Comparison of ENCODE assay signal across 8 cellular contexts in genomic region chr16:69564845-69565610, GRCh38. TPM values are rescaled to one million over a fixed set of nuclear protein-coding genes. Genes with fewer than 3 reads are reported as not detected.
DNase-seq lines count a peak whose midpoint lies in the region; ATAC-seq and TF ChIP-seq lines count a peak whose summit lies in the region.

No MANE protein-coding gene starts in this region.

- no peak for ATAC-seq in GM19452 (IDR thresholded peaks at IDR 0.05; ENCODE audit: unreplicated experiment)
- no peak for ATAC-seq in GM19395 (IDR thresholded peaks at IDR 0.05; ENCODE audit: unreplicated experiment)

- no peaks in the 10 kb centered on the region for H3F3A ChIP-seq in Loucy (ENCODE audit: low read depth)

- H3K9me2 ChIP-seq in Loucy (replicated peaks; ENCODE audit: low read depth, low read length) = no peaks in the 10 kb centered on the region

- no peaks in the 10 kb centered on the region for H3K27me3 ChIP-seq in CD8-positive, alpha-beta memory T cell (ENCODE audit: insufficient read depth, low read length, poor library complexity, severe bottlenecking)
- H3K27me3 ChIP-seq in Loucy (ENCODE audit: insufficient read depth, low read length, poor library complexity, severe bottlenecking) = no peaks in the 10 kb centered on the region

- H3K4me1 ChIP-seq in CD8-positive, alpha-beta memory T cell (ENCODE audit: insufficient read depth, low read length) = peaks cover 37% of the 10 kb centered on the region
- H3K4me1 ChIP-seq in Loucy (ENCODE audit: insufficient read depth, low read length, poor library complexity, severe bottlenecking) = peaks cover 38% of the 10 kb centered on the region

- H3K9me3 ChIP-seq in CD8-positive, alpha-beta memory T cell (ENCODE audit: low read length) = no peaks in the 10 kb centered on the region
- no peaks in the 10 kb centered on the region for H3K9me3 ChIP-seq in Loucy (ENCODE audit: insufficient read depth, low read depth, low read length)

- peak overlapping the region; percentile 86 for H3K27ac ChIP-seq in CD8-positive, alpha-beta memory T cell (ENCODE audit: low read depth, low read length)

- CTCF ChIA-PET in CD8-positive, alpha-beta memory T cell (lab: Charles Lee) = interaction anchor here (0.6 to 1.5 kb wide), 4 partner anchors 28 to 190 kb away, joined by 3 to 6 read pairs (median 4); partner anchors contain the start of gene NOB1

- H4K20me1 ChIP-seq in Loucy (ENCODE audit: insufficient read depth, low read length, poor library complexity, severe bottlenecking) = peaks cover 31% of the 10 kb centered on the region

- POLR2A ChIA-PET in CD8-positive, alpha-beta memory T cell (lab: Charles Lee) = interaction anchor here (0.6 to 0.9 kb wide), 2 partner anchors 138 to 224 kb away, joined by 3 read pairs; no protein-coding TSS in a partner anchor

- H3K27ac Mint-ChIP-seq in CD8-positive, alpha-beta memory T cell = peak overlapping the region; percentile 92 to 99 (median 98)
- H3K27ac Mint-ChIP-seq in type B pancreatic cell = peak overlapping the region; percentile 92

- peak overlapping the region; percentile 82 for H2AFZ ChIP-seq in Loucy (ENCODE audit: low read length)

- H3K36me3 Mint-ChIP-seq in CD8-positive, alpha-beta memory T cell = peaks cover 0 to 14% (median 0%) of the 10 kb centered on the region in 3 donors
- peaks cover 3% of the 10 kb centered on the region for H3K36me3 Mint-ChIP-seq in type B pancreatic cell

- peak in 2 of 5 donors; percentile 10 to 37 for DNase-seq in CD8-positive, alpha-beta memory T cell
- DNase-seq in cardiac fibroblast (ENCODE audit: low read depth in 2 of 2) (peak in 1 of 2 donors; percentile 19), lung microvascular endothelial cell (ENCODE audit: low read depth in 2 of 2) (peak; percentile 8 to 22), type B pancreatic cell (ENCODE audit: extremely low spot score, unreplicated experiment) (no peak)
- DNase-seq in activated CD8-positive, alpha-beta memory T cell treated with anti-CD3 and anti-CD28 coated beads, Interleukin-2, amount 50 U/mL, for 48 hours = no peak

- no peaks in the 10 kb centered on the region for H3K9me3 Mint-ChIP-seq in CD8-positive, alpha-beta memory T cell
- H3K9me3 Mint-ChIP-seq in type B pancreatic cell = no peaks in the 10 kb centered on the region

- peak overlapping the region; percentile 83 for H3K4me3 ChIP-seq in CD8-positive, alpha-beta memory T cell (ENCODE audit: low read length)
- H3K4me3 ChIP-seq in Loucy (ENCODE audit: low read length, poor library complexity, severe bottlenecking) = peak overlapping the region; percentile 81
- peak overlapping the region; percentile 50 to 94 for H3K4me3 ChIP-seq in cardiac fibroblast (replicated peaks in 1 of 2; ENCODE audit: low read depth in 2 of 2, low read length in 2 of 2)

- H3K4me1 Mint-ChIP-seq in CD8-positive, alpha-beta memory T cell = peaks cover 44 to 60% (median 48%) of the 10 kb centered on the region in 3 donors
- peaks cover 20% of the 10 kb centered on the region for H3K4me1 Mint-ChIP-seq in type B pancreatic cell (ENCODE audit: unreplicated experiment)

- H3K4me3 Mint-ChIP-seq in CD8-positive, alpha-beta memory T cell = peak overlapping the region; percentile 79 to 97 (median 92)
- H3K4me3 Mint-ChIP-seq in type B pancreatic cell = peak overlapping the region; percentile 94

- H3K79me2 ChIP-seq in Loucy (ENCODE audit: insufficient read depth, low read length) = peaks cover 49% of the 10 kb centered on the region

- peaks cover 0 to 1% of the 10 kb centered on the region in 2 donors for H3K27me3 Mint-ChIP-seq in CD8-positive, alpha-beta memory T cell
- no peaks in the 10 kb centered on the region for H3K27me3 Mint-ChIP-seq in type B pancreatic cell

- TF ChIP-seq CTCF in Loucy (conservative IDR thresholded peaks at IDR 0.05; ENCODE audit: low read length) = no peak
- TF ChIP-seq CTCF in cardiac fibroblast (IDR thresholded peaks at IDR 0.05; ENCODE audit: low read depth, low read length) = no peak
- no peak for TF ChIP-seq CTCF in type B pancreatic cell (conservative IDR thresholded peaks at IDR 0.05)

- H3K36me3 ChIP-seq in CD8-positive, alpha-beta memory T cell (ENCODE audit: insufficient read depth, low read length) = no peaks in the 10 kb centered on the region
- H3K36me3 ChIP-seq in Loucy (ENCODE audit: insufficient read depth, low read length) = no peaks in the 10 kb centered on the region

- H3K4me2 ChIP-seq in Loucy (ENCODE audit: low read depth, low read length, poor library complexity, severe bottlenecking) = peak overlapping the region; percentile 77

- peak overlapping the region; percentile 90 for H3K9ac ChIP-seq in Loucy (ENCODE audit: low read depth, low read length, poor library complexity, severe bottlenecking)

RNA-seq across cellular contexts. Expression of gene NFAT5, which starts 0.7 kb away (rescaled TPM):
- 10 to 100 TPM; 39.0 to 41.0 TPM for total RNA-seq in CD8-positive, alpha-beta memory T cell
- 11.3 TPM for polyA plus RNA-seq in CD8-positive, alpha-beta memory T cell
- total RNA-seq in lung microvascular endothelial cell = 21.8 and 40.3 TPM in 2 replicates
- 25.0 and 30.1 TPM in 2 replicates for total RNA-seq in type B pancreatic cell (ENCODE audit: low replicate concordance)

Comparison
In these comparisons a context has a peak if more than half of its experiments do, and no peak if none do; other contexts are left out.
1. DNase-seq: peak in lung microvascular endothelial cell (2 of 2); none in type B pancreatic cell (single experiment) and activated CD8-positive, alpha-beta memory T cell treated with anti-CD3 and anti-CD28 coated beads, Interleukin-2, amount 50 U/mL, for 48 hours (single experiment).
2. Peak in every context shown above with its lines, with median percentiles within 50 percentile points of each other: H3K4me3 ChIP-seq.